Comparison of ENCODE assay signal across 35 cellular contexts in the genomic region with DNA sequence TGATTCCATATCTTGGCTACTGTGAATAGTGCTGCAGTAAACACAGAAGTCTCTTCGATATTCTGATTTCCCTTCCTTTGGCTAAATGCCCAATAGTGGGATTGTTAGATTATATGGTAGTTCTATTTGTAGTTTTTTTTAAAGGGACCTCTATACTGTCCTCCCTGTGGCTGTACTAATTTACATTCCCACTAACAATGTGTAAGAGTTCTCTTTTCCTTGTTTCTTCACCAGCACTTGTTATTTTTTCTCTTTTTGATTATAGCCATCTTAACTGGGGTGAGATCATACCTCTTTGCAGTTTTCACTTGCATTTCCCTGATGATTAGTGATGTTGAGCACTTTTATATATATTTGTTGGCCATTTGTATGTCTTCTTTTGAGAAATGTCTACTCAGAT.
"Had no signal": no experiment of that assay in that cellular context is flagged by ENCODE, and none has a peak within 500 bp of the region (broad histone marks: within the 10 kb centered on the region; RNA-seq: fewer than 3 reads in every experiment).

No MANE protein-coding gene starts in this region.

- DNase-seq: Karpas-422, Kasumi-1, MG63, MM.1S, MV-4-11, NCI-H1048, NCI-H1092, NCI-H1092 treated with DMSO at 0.1 percent for 48 hours, NCI-H1105, NCI-H1105 treated with DMSO at 0.1 percent for 48 hours, NCI-H1417, NCI-H1417 treated with DMSO at 0.1 percent for 48 hours, NCI-H1436, NCI-H1436 treated with DMSO at 0.1 percent for 48 hours, NCI-H146, NCI-H1694, NCI-H1694 treated with DMSO at 0.1 percent for 48 hours, NCI-H187, NCI-H187 treated with DMSO at 0.1 percent for 48 hours, NCI-H1930, NCI-H2029, NCI-H2029 treated with DMSO at 0.1 percent for 48 hours, NCI-H2081, NCI-H2081 treated with DMSO at 0.1 percent for 48 hours, NCI-H2107, NCI-H2171, NCI-H2171 treated with DMSO at 0.1 percent for 48 hours, NCI-H2227 treated with DMSO at 0.1 percent for 48 hours, NCI-H226, NCI-H345, NCI-H446, NCI-H446 treated with DMSO at 0.1 percent for 48 hours, NCI-H510A, NCI-H510A treated with DMSO at 0.1 percent for 48 hours had no signal

- H3K36me3 ChIP-seq: MG63 had no signal

- H3K27ac ChIP-seq: KMS-11 had no signal

- H3K27me3 ChIP-seq: MG63 had no signal

- H3K4me2 ChIP-seq: KMS-11 had no signal

- H3K4me3 ChIP-seq: MG63 had no signal
